ENCODE assay signal across 1 cellular context in the genomic region with DNA sequence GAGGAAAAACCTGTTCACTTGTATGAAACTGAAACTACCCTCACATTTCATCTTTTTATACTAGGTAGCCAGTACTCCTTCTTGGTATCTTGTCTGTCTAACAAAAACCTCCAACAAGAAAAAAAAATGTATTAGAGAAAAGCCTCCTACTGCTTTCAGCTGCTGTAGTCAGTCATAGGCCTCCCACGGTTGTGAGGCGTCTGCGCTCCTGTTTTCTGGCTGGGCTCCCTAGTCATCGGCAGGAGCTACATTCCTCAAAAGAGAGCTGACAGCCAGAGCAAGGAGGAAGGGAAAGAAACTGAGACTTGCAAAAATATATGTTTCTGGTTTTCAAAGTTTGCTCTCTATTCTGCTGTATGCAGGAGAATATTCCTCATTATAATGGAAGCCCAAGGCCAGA.
TF ChIP-seq lines count a peak whose summit lies in the region.

No MANE protein-coding gene starts in this region.

TF ChIP-seq in WTC11, 78 proteins besides CTCF, POLR2A, EP300 and RAD21 (continued from another document):
- TF ChIP-seq PRDM15 (CRISPR knock-in tag; IDR thresholded peaks at IDR 0.05) (no peak), GTF2I (CRISPR knock-in tag; conservative IDR thresholded peaks at IDR 0.05) (no peak)
